Comparison of ENCODE assay signal across 12 cellular contexts in genomic region chrX:102840871-102841705, GRCh38.
DNase-seq lines count a peak whose midpoint lies in the region; ATAC-seq and TF ChIP-seq lines count a peak whose summit lies in the region.
"Had no signal": no experiment of that assay in that cellular context is flagged by ENCODE, and none has a peak within 500 bp of the region (broad histone marks: within the 10 kb centered on the region; RNA-seq: fewer than 3 reads in every experiment).

No MANE protein-coding gene starts in this region.

- no peaks in the 10 kb centered on the region for H3K4me1 Mint-ChIP-seq in neural crest cell
- H3K4me1 Mint-ChIP-seq in naive thymus-derived CD4-positive, alpha-beta T cell = no peaks in the 10 kb centered on the region

- no peak overlapping the region for H3K4me3 Mint-ChIP-seq in neural crest cell
- H3K4me3 Mint-ChIP-seq in naive thymus-derived CD4-positive, alpha-beta T cell = no peak overlapping the region

- H3K27ac ChIP-seq in naive thymus-derived CD4-positive, alpha-beta T cell (ENCODE audit: low read depth, low read length) = no peak overlapping the region
- H3K27ac ChIP-seq: skin epidermis had no signal

- no peak overlapping the region for H3K27ac Mint-ChIP-seq in neural crest cell (ENCODE audit: unreplicated experiment)
- no peak overlapping the region for H3K27ac Mint-ChIP-seq in naive thymus-derived CD4-positive, alpha-beta T cell
- H3K27ac Mint-ChIP-seq: activated T-helper 2 cell treated with anti-CD3 and anti-CD28 coated beads, Interferon-gamma antibody, Interleukin-2, Interleukin-4, amounts not matched to agents 10 μg/mL and 5 μg/mL and 100 μg/mL, durations not matched to agents 14 hours and 24 hours and 36 hours had no signal

- intact Hi-C loops in naive thymus-derived CD4-positive, alpha-beta T cell (cut with micrococcal nuclease) = no loop called here

- no peak for ATAC-seq in naive thymus-derived CD4-positive, alpha-beta T cell

- no peaks in the 10 kb centered on the region for H3K27me3 ChIP-seq in naive thymus-derived CD4-positive, alpha-beta T cell (ENCODE audit: control insufficient read depth in 2 of 2, insufficient read depth in 2 of 2, low read length in 2 of 2)

- no peaks in the 10 kb centered on the region for H3K9me3 ChIP-seq in naive thymus-derived CD4-positive, alpha-beta T cell (ENCODE audit: control insufficient read depth in 2 of 3, low read length in 3 of 3)

- DNase-seq in M059J (ENCODE audit: low read depth) (peak; percentile 81), cardiac fibroblast (ENCODE audit: low read depth in 2 of 2) (peak; percentile 14 to 35), neural crest cell (ENCODE audit: low read depth, low spot score) (no peak), D341Med (ENCODE audit: low spot score) (no peak), globus pallidus (ENCODE audit: low spot score) (no peak)
- DNase-seq in activated T-cell treated with anti-CD3 and anti-CD28 coated beads, Interleukin-2, amount 50 U/mL, for 48 hours = no peak
- no peak for DNase-seq in naive thymus-derived CD4-positive, alpha-beta T cell
- DNase-seq: NCI-H510A, T-helper 9 cell had no signal

- H3K4me3 ChIP-seq in cardiac fibroblast (replicated peaks in 1 of 2; ENCODE audit: low read depth in 2 of 2, low read length in 2 of 2) = no peak overlapping the region
- H3K4me3 ChIP-seq in naive thymus-derived CD4-positive, alpha-beta T cell (ENCODE audit: low read length) = no peak overlapping the region
- H3K4me3 ChIP-seq: skin epidermis had no signal

- no peaks in the 10 kb centered on the region for H3K36me3 ChIP-seq in naive thymus-derived CD4-positive, alpha-beta T cell (ENCODE audit: control insufficient read depth in 2 of 3, insufficient read depth in 3 of 3, low read length in 3 of 3)

- CTCF ChIA-PET in naive thymus-derived CD4-positive, alpha-beta T cell (lab: Charles Lee) = no interaction called here

- peaks cover 5% of the 10 kb centered on the region for H3K36me3 Mint-ChIP-seq in neural crest cell (ENCODE audit: low read depth)
- peaks cover 0 to 3% (median 0%) of the 10 kb centered on the region in 5 donors for H3K36me3 Mint-ChIP-seq in naive thymus-derived CD4-positive, alpha-beta T cell

- TF ChIP-seq CTCF in GM12872 (IDR thresholded peaks at IDR 0.05; ENCODE audit: insufficient read depth, low read depth, low read length) (peak; percentile 25; the same call in 1 of the 3 replicates), cardiac fibroblast (IDR thresholded peaks at IDR 0.05; ENCODE audit: low read depth, low read length) (peak; percentile 22), neural crest cell (conservative IDR thresholded peaks at IDR 0.05) (peak; percentile 20)

- no peaks in the 10 kb centered on the region for H3K27me3 Mint-ChIP-seq in neural crest cell (ENCODE audit: low read depth)
- H3K27me3 Mint-ChIP-seq in naive thymus-derived CD4-positive, alpha-beta T cell = no peaks in the 10 kb centered on the region

- peaks cover 6% of the 10 kb centered on the region for H3K9me3 Mint-ChIP-seq in neural crest cell
- no peaks in the 10 kb centered on the region for H3K9me3 Mint-ChIP-seq in naive thymus-derived CD4-positive, alpha-beta T cell
- H3K9me3 Mint-ChIP-seq: activated T-helper 2 cell treated with anti-CD3 and anti-CD28 coated beads, Interferon-gamma antibody, Interleukin-2, Interleukin-4, amounts not matched to agents 10 μg/mL and 5 μg/mL and 100 μg/mL, durations not matched to agents 14 hours and 24 hours and 36 hours had no signal

- no peaks in the 10 kb centered on the region for H3K4me1 ChIP-seq in naive thymus-derived CD4-positive, alpha-beta T cell (ENCODE audit: control insufficient read depth in 2 of 2, insufficient read depth in 2 of 2, low read length in 2 of 2)

- POLR2A ChIA-PET in naive thymus-derived CD4-positive, alpha-beta T cell (lab: Charles Lee) = no interaction called here

Comparison
In these comparisons a context has a peak if more than half of its experiments do, and no peak if none do; other contexts are left out.
1. DNase-seq: peak in M059J (single experiment) and cardiac fibroblast (2 of 2); none in neural crest cell (single experiment), D341Med (single experiment), activated T-cell treated with anti-CD3 and anti-CD28 coated beads, Interleukin-2, amount 50 U/mL, for 48 hours (0 of 2), globus pallidus (single experiment) and naive thymus-derived CD4-positive, alpha-beta T cell (0 of 9).
2. Peak in every context shown above with its lines, with median percentiles within 50 percentile points of each other: CTCF ChIP-seq.